ENCODE assay signal across 25 cellular contexts in genomic region chr2:128805918-128806317, GRCh38.
"Had no signal": no experiment of that assay in that cellular context is flagged by ENCODE, and none has a peak within 500 bp of the region (broad histone marks: within the 10 kb centered on the region; RNA-seq: fewer than 3 reads in every experiment).

No MANE protein-coding gene starts in this region.

- FAIRE-seq: kidney had no signal

- H3K36me3 Mint-ChIP-seq: naive thymus-derived CD4-positive, alpha-beta T cell; natural killer cell treated with Interleukin-12 subunit alpha and Interleukin-12 subunit beta and Interleukin-15 and Interleukin-18, amount 100 ng/mL, for 72 hours; stimulated activated effector memory CD8-positive, alpha-beta T cell treated with anti-CD3 and anti-CD28 coated beads, Interleukin-12 subunit alpha, Interleukin-12 subunit beta, amount 100 ng/mL, for 72 hours; type B pancreatic cell had no signal

- ATAC-seq: left colon; left lung; lower lobe of right lung; mucosa of descending colon; naive thymus-derived CD4-positive, alpha-beta T cell; natural killer cell treated with Interleukin-12 subunit alpha and Interleukin-12 subunit beta and Interleukin-15 and Interleukin-18, amount 100 ng/mL, for 72 hours; sciatic nerve; stimulated activated effector memory CD8-positive, alpha-beta T cell treated with anti-CD3 and anti-CD28 coated beads, Interleukin-12 subunit alpha, Interleukin-12 subunit beta, amount 100 ng/mL, for 72 hours had no signal

- DNase-seq: hippocampal formation; kidney; left colon; left lung; lower lobe of right lung; midbrain; mucosa of descending colon; naive thymus-derived CD4-positive, alpha-beta T cell; ovary; stimulated activated CD4-positive, alpha-beta T cell treated with anti-CD3 and anti-CD28 coated beads, Interleukin-12 subunit alpha, Interleukin-12 subunit beta, amount 100 ng/mL, for 4 hours; stimulated activated CD4-positive, alpha-beta T cell treated with anti-CD3 and anti-CD28 coated beads, Interleukin-15, amount 100 ng/mL, for 24 hours; stimulated activated CD4-positive, alpha-beta T cell treated with anti-CD3 and anti-CD28 coated beads, Interleukin-2, amount 100 ng/mL, for 24 hours; stimulated activated CD4-positive, alpha-beta T cell treated with anti-CD3 and anti-CD28 coated beads, Interleukin-4, amount 100 ng/mL, for 1 hour; stimulated activated naive CD4-positive, alpha-beta T cell; substantia nigra; uterus had no signal

- H3K27ac ChIP-seq: left lung, lower lobe of right lung, ovary, right atrium auricular region, tibial nerve, uterus had no signal

- H3K9me3 ChIP-seq: lower lobe of right lung, mucosa of descending colon, ovary, right atrium auricular region, uterus had no signal

- H3K4me3 ChIP-seq: left lung, lower lobe of right lung, mucosa of descending colon, ovary, right atrium auricular region, skin epidermis, tibial nerve, uterus had no signal

- H3K4me1 Mint-ChIP-seq: naive thymus-derived CD4-positive, alpha-beta T cell; stimulated activated effector memory CD8-positive, alpha-beta T cell treated with anti-CD3 and anti-CD28 coated beads, Interleukin-12 subunit alpha, Interleukin-12 subunit beta, amount 100 ng/mL, for 72 hours had no signal

- H3K36me3 ChIP-seq: left lung, lower lobe of right lung, ovary, right atrium auricular region, tibial nerve, uterus had no signal

- H3K4me3 Mint-ChIP-seq: naive thymus-derived CD4-positive, alpha-beta T cell; natural killer cell treated with Interleukin-12 subunit alpha and Interleukin-12 subunit beta and Interleukin-15 and Interleukin-18, amount 100 ng/mL, for 72 hours; stimulated activated effector memory CD8-positive, alpha-beta T cell treated with anti-CD3 and anti-CD28 coated beads, Interleukin-12 subunit alpha, Interleukin-12 subunit beta, amount 100 ng/mL, for 72 hours; stimulated activated naive CD8-positive, alpha-beta T cell treated with anti-CD3 and anti-CD28 coated beads, Interleukin-15, Interleukin-2, amounts not matched to agents 100 ng/mL and 50 ng/mL, for 24 hours; type B pancreatic cell had no signal

- H3K27me3 ChIP-seq: left lung, ovary, right atrium auricular region, tibial nerve, uterus had no signal

- H3K9me3 Mint-ChIP-seq: stimulated activated effector memory CD8-positive, alpha-beta T cell treated with anti-CD3 and anti-CD28 coated beads, Interleukin-12 subunit alpha, Interleukin-12 subunit beta, amount 100 ng/mL, for 72 hours had no signal

- H3K4me1 ChIP-seq: left lung, lower lobe of right lung, tibial nerve, uterus had no signal

- H3K27me3 Mint-ChIP-seq: progenitor cell of endocrine pancreas, type B pancreatic cell had no signal

- H3K27ac Mint-ChIP-seq: naive thymus-derived CD4-positive, alpha-beta T cell; natural killer cell treated with Interleukin-12 subunit alpha and Interleukin-12 subunit beta and Interleukin-15 and Interleukin-18, amount 100 ng/mL, for 72 hours; progenitor cell of endocrine pancreas; stimulated activated effector memory CD8-positive, alpha-beta T cell treated with anti-CD3 and anti-CD28 coated beads, Interleukin-12 subunit alpha, Interleukin-12 subunit beta, amount 100 ng/mL, for 72 hours; stimulated activated naive CD8-positive, alpha-beta T cell treated with anti-CD3 and anti-CD28 coated beads, Interleukin-15, Interleukin-2, amounts not matched to agents 100 ng/mL and 50 ng/mL, for 24 hours; type B pancreatic cell had no signal
